8 cellular contexts compared by ENCODE assay signal in genomic region chr1:119475866-119476439, GRCh38. TPM values are rescaled to one million over a fixed set of nuclear protein-coding genes. Genes with fewer than 3 reads are reported as not detected.
A peak's percentile ranks its signal among the peaks of the same experiment; 100 is the strongest.
DNase-seq lines count a peak whose midpoint lies in the region; ATAC-seq and TF ChIP-seq lines count a peak whose summit lies in the region.

No MANE protein-coding gene starts in this region.

- peak; percentile 36 for DNase-seq in DMS79 treated with DMSO at 0.1 percent for 48 hours (lab: John Stamatoyannopoulos, UW)
- DNase-seq in Peyer's patch, result peak in 2 of 3 donors; percentile 82
- DNase-seq in ecto neural progenitor cell (ENCODE audit: low spot score), result peak; percentile 72
- peak; percentile 62 to 82 (median 79) for DNase-seq in mucosa of descending colon
- DNase-seq in midbrain (lab: John Stamatoyannopoulos, UW), result no peak
- no peak for DNase-seq in amniotic stem cell (lab: John Stamatoyannopoulos, UW)

- H3K9me3 ChIP-seq in Peyer's patch (no peaks in the 10 kb centered on the region), mucosa of descending colon (no peaks in the 10 kb centered on the region)

- TF ChIP-seq RAD21 in Ishikawa (IDR thresholded peaks at IDR 0.05; ENCODE audit: low read depth), result peak; percentile 84

- H3K4me1 ChIP-seq in Peyer's patch (no peaks in the 10 kb centered on the region), mucosa of descending colon (ENCODE audit: low read depth) (no peaks in the 10 kb centered on the region)

- TF ChIP-seq POLR2A in Peyer's patch (IDR thresholded peaks at IDR 0.05), result no peak

- TF ChIP-seq EP300 in Ishikawa (IDR thresholded peaks at IDR 0.05; ENCODE audit: borderline replicate concordance), result no peak

- intact Hi-C loops in mucosa of descending colon (cut with DNase I, micrococcal nuclease), result no loop called here

- H3K4me3 ChIP-seq in Peyer's patch, result no peak overlapping the region
- H3K4me3 ChIP-seq in mucosa of descending colon, result no peak overlapping the region

- peak in 4 of 6 experiments; percentile 38 to 89 (median 81) for TF ChIP-seq CTCF in Peyer's patch (IDR thresholded peaks at IDR 0.05)
- no peak for TF ChIP-seq CTCF in mucosa of descending colon (IDR thresholded peaks at IDR 0.05)

- no peaks in the 10 kb centered on the region for H3K27me3 ChIP-seq in Peyer's patch

- ATAC-seq in GM19395 (IDR thresholded peaks at IDR 0.05; ENCODE audit: unreplicated experiment) (peak; percentile 74), mucosa of descending colon (peak; percentile 94)

- H3K36me3 ChIP-seq in Peyer's patch, result no peaks in the 10 kb centered on the region
- H3K36me3 ChIP-seq in mucosa of descending colon (ENCODE audit: low read depth), result no peaks in the 10 kb centered on the region

- H3K27ac ChIP-seq in Peyer's patch, result no peak overlapping the region

TF ChIP-seq in Ishikawa, 13 proteins besides CTCF, POLR2A, EP300 and RAD21:
- TF ChIP-seq TEAD4 (IDR thresholded peaks at IDR 0.05) (no peak), TAF1 (IDR thresholded peaks at IDR 0.05; ENCODE audit: low read depth) (no peak), CEBPB (IDR thresholded peaks at IDR 0.05) (no peak), NFIC (IDR thresholded peaks at IDR 0.05) (peak; percentile 66), FOXM1 (IDR thresholded peaks at IDR 0.05; ENCODE audit: borderline replicate concordance, low read depth) (no peak), YY1 (IDR thresholded peaks at IDR 0.05; ENCODE audit: low read depth) (no peak), CREB1 (IDR thresholded peaks at IDR 0.05; ENCODE audit: low read depth) (no peak)
- TF ChIP-seq, protein P1, sequence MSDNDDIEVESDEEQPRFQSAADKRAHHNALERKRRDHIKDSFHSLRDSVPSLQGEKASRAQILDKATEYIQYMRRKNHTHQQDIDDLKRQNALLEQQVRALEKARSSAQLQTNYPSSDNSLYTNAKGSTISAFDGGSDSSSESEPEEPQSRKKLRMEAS (IDR thresholded peaks at IDR 0.05), result no peak
- TF ChIP-seq, protein P2, sequence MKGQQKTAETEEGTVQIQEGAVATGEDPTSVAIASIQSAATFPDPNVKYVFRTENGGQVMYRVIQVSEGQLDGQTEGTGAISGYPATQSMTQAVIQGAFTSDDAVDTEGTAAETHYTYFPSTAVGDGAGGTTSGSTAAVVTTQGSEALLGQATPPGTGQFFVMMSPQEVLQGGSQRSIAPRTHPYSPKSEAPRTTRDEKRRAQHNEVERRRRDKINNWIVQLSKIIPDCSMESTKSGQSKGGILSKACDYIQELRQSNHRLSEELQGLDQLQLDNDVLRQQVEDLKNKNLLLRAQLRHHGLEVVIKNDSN (IDR thresholded peaks at IDR 0.05), result no peak

RNA-seq across cellular contexts. Expression of gene HSD3B1, which starts 31.1 kb away (rescaled TPM):
- total RNA-seq in Peyer's patch (100 to 1,000 TPM in 1 of 4 donors, 10 to 100 TPM in 2, not detected in 1; 61.3 to 121 (median 71.3) TPM), mucosa of descending colon (under 1 TPM in 2 of 3 donors, not detected in 1; 0.41 to 0.48 TPM)

Comparison
In these comparisons a context has a peak if more than half of its experiments do, and no peak if none do; other contexts are left out.
1. DNase-seq: peak in DMS79 treated with DMSO at 0.1 percent for 48 hours (single experiment), Peyer's patch (2 of 3), ecto neural progenitor cell (single experiment) and mucosa of descending colon (3 of 3); none in midbrain (single experiment) and amniotic stem cell (single experiment).